In genomic region chr11:15123849-15124248, GRCh38 we compare ENCODE assay signal across 15 cellular contexts. TPM values are rescaled to one million over a fixed set of nuclear protein-coding genes. Genes with fewer than 3 reads are reported as not detected.
DNase-seq lines count a peak whose midpoint lies in the region; ATAC-seq and TF ChIP-seq lines count a peak whose summit lies in the region.
"Had no signal": no experiment of that assay in that cellular context is flagged by ENCODE, and none has a peak within 500 bp of the region (broad histone marks: within the 10 kb centered on the region; RNA-seq: fewer than 3 reads in every experiment).

No MANE protein-coding gene starts in this region.

- H3K18ac ChIP-seq in IMR-90 (ENCODE audit: low read depth, low read length), result peak overlapping the region; percentile 40; the same call in 1 of the 2 replicates

- H2BK5ac ChIP-seq in IMR-90 (ENCODE audit: low read depth, low read length, poor library complexity, severe bottlenecking), result peak overlapping the region; percentile 84

- DNase-seq in AG08396 (ENCODE audit: low spot score) (peak; percentile 78), IMR-90 (peak; percentile 90), cardiac fibroblast (ENCODE audit: low read depth in 2 of 2) (peak; percentile 47 to 97), kidney epithelial cell (ENCODE audit: low read depth) (peak; percentile 93), nucleus accumbens (lab: John Stamatoyannopoulos, UW) (no peak), NCI-H2171 treated with DMSO at 0.1 percent for 48 hours (lab: John Stamatoyannopoulos, UW) (no peak), NOMO-1 (lab: John Stamatoyannopoulos, UW; ENCODE audit: unreplicated experiment in 2 of 2) (no peak)
- no peak for DNase-seq in CD4-positive, alpha-beta memory T cell
- DNase-seq: activated CD4-positive, CD25-positive, alpha-beta regulatory T cell treated with anti-CD3 and anti-CD28 coated beads, Interleukin-2, amount 50 U/mL, for 72 hours; activated T-cell treated with anti-CD3 and anti-CD28 coated beads, Interleukin-2, amount 50 U/mL, for 24 hours; CD4-positive, CD25-positive, alpha-beta regulatory T cell; NCI-H1417; NCI-H526 treated with DMSO at 0.1 percent for 48 hours; right cardiac atrium had no signal

- H3K36me3 ChIP-seq in IMR-90 (ENCODE audit: control insufficient read depth, insufficient read depth, low read length) (no peaks in the 10 kb centered on the region), kidney epithelial cell (ENCODE audit: control insufficient read depth, insufficient read depth, low read length) (no peaks in the 10 kb centered on the region)
- H3K36me3 ChIP-seq in CD4-positive, alpha-beta memory T cell (ENCODE audit: insufficient read depth, low read length), result no peaks in the 10 kb centered on the region

- peak overlapping the region; percentile 61; the same call in 1 of the 2 replicates for H3K56ac ChIP-seq in IMR-90 (ENCODE audit: extremely low read depth, insufficient read depth, low read length)

- peaks cover 0 to 30% of the 10 kb centered on the region in 2 experiments; a peak in 2 of 4 replicates for H3K79me1 ChIP-seq in IMR-90 (ENCODE audit: low read depth in 1 of 2, low read length in 2 of 2)

- no peak for TF ChIP-seq POLR2A in IMR-90 (IDR thresholded peaks at IDR 0.05; ENCODE audit: low read depth, low read length)

- H4K91ac ChIP-seq in IMR-90 (ENCODE audit: insufficient read depth, low read depth, low read length), result peak overlapping the region; percentile 90

- dilution Hi-C loops in IMR-90 (cut with HindIII; ENCODE audit: low sequenced_read_pairs, unreplicated experiment), result no loop called here

- CTCF ChIA-PET in IMR-90 (lab: Yijun Ruan, JAX), result interaction anchor here (0.6 kb wide), 2 partner anchors 80 to 591 kb away, joined by 3 to 5 read pairs; no protein-coding TSS in a partner anchor
- CTCF ChIA-PET in CD4-positive, alpha-beta memory T cell (lab: Charles Lee; ENCODE audit: partially characterized antibody), result no interaction called here

- WGBS in IMR-90 (ENCODE audit: extremely low coverage in 2 of 2, insufficient read length in 1 of 2), 2 experiments, result no CpG with 5 or more reads among the region's 1 CpG

- H3K9me1 ChIP-seq in IMR-90 (ENCODE audit: insufficient read depth, low read length), result peaks cover 38% of the 10 kb centered on the region

- POLR2A ChIA-PET in IMR-90 (lab: Charles Lee; ENCODE audit: unreplicated experiment), result interaction anchor here (1.1 kb wide), 1 partner anchor 76 kb away, joined by 4 read pairs; no protein-coding TSS in a partner anchor
- POLR2A ChIA-PET in CD4-positive, alpha-beta memory T cell (lab: Charles Lee; ENCODE audit: partially characterized antibody), result no interaction called here

- H3K23ac ChIP-seq in IMR-90 (ENCODE audit: low read depth, low read length), result peak overlapping the region; percentile 44

- H3K9me3 ChIP-seq in IMR-90 (ENCODE audit: control insufficient read depth, insufficient read depth, low read length), result no peaks in the 10 kb centered on the region
- no peaks in the 10 kb centered on the region for H3K9me3 ChIP-seq in CD4-positive, alpha-beta memory T cell (ENCODE audit: control insufficient read depth in 1 of 2, low read length in 2 of 2)

- H4K20me1 ChIP-seq in IMR-90 (ENCODE audit: insufficient read depth, low read length), result no peaks in the 10 kb centered on the region

- no peak for TF ChIP-seq CTCF in IMR-90 (conservative IDR thresholded peaks at IDR 0.05; ENCODE audit: low read depth, low read length)
- no peak for TF ChIP-seq CTCF in cardiac fibroblast (IDR thresholded peaks at IDR 0.05; ENCODE audit: low read depth, low read length)
- TF ChIP-seq CTCF in kidney epithelial cell (IDR thresholded peaks at IDR 0.05; ENCODE audit: insufficient read depth, low read length, poor library complexity, severe bottlenecking), result no peak

- H3K4me3 Mint-ChIP-seq in CD4-positive, alpha-beta memory T cell, result no peak overlapping the region
- H3K4me3 Mint-ChIP-seq: activated T-cell treated with anti-CD3 and anti-CD28 coated beads, Interleukin-2, amount 50 U/mL, for 24 hours; CD4-positive, CD25-positive, alpha-beta regulatory T cell had no signal

- peak overlapping the region; percentile 91 for H2BK120ac ChIP-seq in IMR-90 (ENCODE audit: low read depth, low read length)

- peaks cover 25 to 33% of the 10 kb centered on the region in 2 donors for H3K27me3 Mint-ChIP-seq in CD4-positive, alpha-beta memory T cell

- H3K27ac Mint-ChIP-seq in CD4-positive, alpha-beta memory T cell, result no peak overlapping the region
- H3K27ac Mint-ChIP-seq: activated T-cell treated with anti-CD3 and anti-CD28 coated beads, Interleukin-2, amount 50 U/mL, for 24 hours; CD4-positive, CD25-positive, alpha-beta regulatory T cell had no signal

- no TSS peak for BruUV-seq in IMR-90 (replicated peaks; lab: Mats Ljungman, UMichigan)

- peak; percentile 69 for ATAC-seq in IMR-90 (ENCODE audit: low read depth)

- no peaks in the 10 kb centered on the region for H3K36me3 Mint-ChIP-seq in CD4-positive, alpha-beta memory T cell
- H3K36me3 Mint-ChIP-seq: CD4-positive, CD25-positive, alpha-beta regulatory T cell had no signal

- no peak overlapping the region; the same call in 1 of the 2 replicates for H3K27ac ChIP-seq in IMR-90 (ENCODE audit: insufficient read depth, low read length)
- H3K27ac ChIP-seq in CD4-positive, alpha-beta memory T cell (ENCODE audit: low read depth, low read length), result no peak overlapping the region

- intact Hi-C loops in IMR-90 (cut with micrococcal nuclease), result loop anchor here (5.0 kb wide), 1 partner anchor 73 kb away; no protein-coding TSS in a partner anchor
- intact Hi-C loops in CD4-positive, alpha-beta memory T cell (cut with micrococcal nuclease), result no loop called here

- no peak overlapping the region; the same call in 1 of the 2 replicates for H4K5ac ChIP-seq in IMR-90 (ENCODE audit: low read depth, low read length)

- peak overlapping the region; percentile 48; the same call in 1 of the 2 replicates for H3K4me2 ChIP-seq in IMR-90 (ENCODE audit: low read depth, low read length)

- H3K4ac ChIP-seq in IMR-90 (ENCODE audit: low read depth, low read length), result peak overlapping the region; percentile 88

- H2BK20ac ChIP-seq in IMR-90 (ENCODE audit: low read depth, low read length), result peak overlapping the region; percentile 94

- no peaks in the 10 kb centered on the region for H3K4me1 Mint-ChIP-seq in CD4-positive, alpha-beta memory T cell
- H3K4me1 Mint-ChIP-seq: CD4-positive, CD25-positive, alpha-beta regulatory T cell had no signal

- H4K8ac ChIP-seq in IMR-90 (ENCODE audit: low read depth in 2 of 2, low read length in 2 of 2), result peak overlapping the region in 1 of 2 experiments; percentile 61; a peak in 1 of 4 replicates

- H3K4me3 ChIP-seq in IMR-90 (ENCODE audit: insufficient read depth, low read depth, low read length), result no peak overlapping the region
- H3K4me3 ChIP-seq in cardiac fibroblast (replicated peaks in 1 of 2; ENCODE audit: low read depth in 2 of 2, low read length in 2 of 2), result peak overlapping the region in 1 of 2 donors; percentile 15
- H3K4me3 ChIP-seq in kidney epithelial cell (ENCODE audit: low read depth, low read length), result no peak overlapping the region
- no peak overlapping the region for H3K4me3 ChIP-seq in CD4-positive, alpha-beta memory T cell (ENCODE audit: low read length in 2 of 2)

- no peak overlapping the region for H3K9ac ChIP-seq in IMR-90 (ENCODE audit: low read depth, low read length)

- peak overlapping the region; percentile 99; the same call in 2 of the 3 replicates for H2BK15ac ChIP-seq in IMR-90 (ENCODE audit: low read depth, low read length)

- peaks cover 19% of the 10 kb centered on the region for H3K4me1 ChIP-seq in IMR-90 (ENCODE audit: control insufficient read depth, insufficient read depth, low read length)
- H3K4me1 ChIP-seq in CD4-positive, alpha-beta memory T cell (ENCODE audit: insufficient read depth, low read length), result no peaks in the 10 kb centered on the region

- H3K27me3 ChIP-seq in IMR-90 (ENCODE audit: control insufficient read depth, insufficient read depth, low read length) (no peaks in the 10 kb centered on the region), kidney epithelial cell (ENCODE audit: control insufficient read depth, insufficient read depth, low read length) (no peaks in the 10 kb centered on the region)
- H3K27me3 ChIP-seq in CD4-positive, alpha-beta memory T cell (ENCODE audit: insufficient read depth, low read length), result no peaks in the 10 kb centered on the region

- H3K9me3 Mint-ChIP-seq in CD4-positive, alpha-beta memory T cell, result no peaks in the 10 kb centered on the region
- H3K9me3 Mint-ChIP-seq: activated T-cell treated with anti-CD3 and anti-CD28 coated beads, Interleukin-2, amount 50 U/mL, for 24 hours had no signal

- no peak overlapping the region for H2AK9ac ChIP-seq in IMR-90 (replicated peaks; ENCODE audit: low read depth, low read length, poor library complexity)

- in situ Hi-C loops in IMR-90 (cut with MboI; ENCODE audit: low sequenced_read_pairs), result no loop called here

- no peak for TF ChIP-seq RAD21 in IMR-90 (IDR thresholded peaks at IDR 0.05; ENCODE audit: low read length)

- peak overlapping the region; percentile 50 for H3K14ac ChIP-seq in IMR-90 (replicated peaks; ENCODE audit: low read depth, low read length)

- peak overlapping the region; percentile 76 for H2AK5ac ChIP-seq in IMR-90 (ENCODE audit: low read depth, low read length)

- H2AFZ ChIP-seq in IMR-90 (replicated peaks; ENCODE audit: low read length, poor library complexity), result peak overlapping the region; percentile 64

TF ChIP-seq in IMR-90, 13 proteins besides CTCF, POLR2A, EP300 and RAD21 (continues in another document):
- TF ChIP-seq RFX5 (IDR thresholded peaks at IDR 0.05; ENCODE audit: low read depth, low read length) (no peak), NFE2L2 (IDR thresholded peaks at IDR 0.05; ENCODE audit: low read depth, low read length) (no peak), CEBPB (IDR thresholded peaks at IDR 0.05; ENCODE audit: low read depth, low read length) (peak; percentile 45; the same call in 1 of the 2 replicates), MXI1 (IDR thresholded peaks at IDR 0.05; ENCODE audit: borderline replicate concordance, low read depth, low read length) (no peak), FOS (IDR thresholded peaks at IDR 0.05; ENCODE audit: low read depth, low read length) (peak; percentile 50; the same call in 1 of the 2 replicates)

RNA-seq across cellular contexts. Expression of gene INSC, which starts 9.1 kb away (rescaled TPM):
- 0.56 and 1.4 TPM in 2 replicates for total RNA-seq in IMR-90 (2012; rRNA removed)
- 0.53 and 0.87 TPM in 2 replicates for polyA plus RNA-seq in IMR-90 (2012; rRNA removed)
- polyA plus RNA-seq in IMR-90 (2012; cell fraction: cytosol; rRNA removed), result 0.42 and 0.49 TPM in 2 replicates
- 0.81 and 1.2 TPM in 2 replicates for polyA plus RNA-seq in IMR-90 (2012; cell fraction: nucleus; rRNA removed; ENCODE audit: low replicate concordance)
- 0.27 and 0.33 TPM in 2 replicates for total RNA-seq in kidney epithelial cell
- total RNA-seq in CD4-positive, alpha-beta memory T cell, result under 1 TPM in 1 of 2 experiments, not detected in 1; 0.35 TPM
- not detected for polyA plus RNA-seq in CD4-positive, alpha-beta memory T cell
- total RNA-seq: CD4-positive, CD25-positive, alpha-beta regulatory T cell had no signal

RNA-seq across cellular contexts. Expression of gene CALCB, which starts 50.5 kb away (rescaled TPM):
- not detected in 2 replicates for total RNA-seq in IMR-90 (2012; rRNA removed)
- not detected in 2 replicates for polyA plus RNA-seq in IMR-90 (2012; rRNA removed)
- polyA plus RNA-seq in IMR-90 (2012; cell fraction: cytosol; rRNA removed), result not detected in 2 replicates
- polyA plus RNA-seq in IMR-90 (2012; cell fraction: nucleus; rRNA removed; ENCODE audit: low replicate concordance), result 0.15 TPM in 1 of 2 replicates, not detected in the other
- 1.2 and 2.4 TPM in 2 replicates for total RNA-seq in kidney epithelial cell
- total RNA-seq in CD4-positive, alpha-beta memory T cell, result under 1 TPM; 0.33 to 0.52 TPM
- under 1 TPM; 0.08 to 0.61 TPM for polyA plus RNA-seq in CD4-positive, alpha-beta memory T cell
- total RNA-seq: SK-MEL-5 had no signal

Comparison
In these comparisons a context has a peak if more than half of its experiments do, and no peak if none do; other contexts are left out.
1. DNase-seq: peak in AG08396 (single experiment), IMR-90 (single experiment), cardiac fibroblast (2 of 2) and kidney epithelial cell (single experiment); none in nucleus accumbens (0 of 56), NCI-H2171 treated with DMSO at 0.1 percent for 48 hours (single experiment), CD4-positive, alpha-beta memory T cell (0 of 5) and NOMO-1 (0 of 2).